8 cellular contexts compared by ENCODE assay signal in genomic region chr17:74089869-74090464, GRCh38.
DNase-seq lines count a peak whose midpoint lies in the region; ATAC-seq and TF ChIP-seq lines count a peak whose summit lies in the region.

No MANE protein-coding gene starts in this region.

- DNase-seq in A172 (ENCODE audit: low spot score): peak; percentile 46
- DNase-seq in GM06990 (ENCODE audit: extremely low read depth, insufficient read length): peak; percentile 14
- peak; percentile 35 to 40 for DNase-seq in NCI-H1930 (lab: John Stamatoyannopoulos, UW)
- DNase-seq in activated CD4-positive, CD25-positive, alpha-beta regulatory T cell treated with anti-CD3 and anti-CD28 coated beads, Interleukin-2, amount 50 U/mL, for 72 hours: peak; percentile 51
- DNase-seq in foreskin fibroblast: peak in 1 of 2 donors; percentile 3
- DNase-seq in smooth muscle cell of the brain vasculature (ENCODE audit: low read depth, low spot score): peak; percentile 9
- no peak for DNase-seq in retina

- TF ChIP-seq CTCF in GM06990 (IDR thresholded peaks at IDR 0.05; ENCODE audit: insufficient read depth, low read length, poor library complexity, severe bottlenecking) (peak; percentile 96), foreskin fibroblast (IDR thresholded peaks at IDR 0.05; ENCODE audit: low read depth, low read length) (peak; percentile 40)

- no peak for ATAC-seq in HG02884 (IDR thresholded peaks at IDR 0.05; ENCODE audit: unreplicated experiment)

- H3K36me3 ChIP-seq in GM06990 (ENCODE audit: control insufficient read depth, insufficient read depth, low read length): no peaks in the 10 kb centered on the region

- H3K4me3 ChIP-seq in GM06990 (replicated peaks; ENCODE audit: low read depth, low read length) (no peak overlapping the region), foreskin fibroblast (ENCODE audit: low read depth in 1 of 2, low read length in 2 of 2) (no peak overlapping the region)

- no peaks in the 10 kb centered on the region for H3K27me3 ChIP-seq in GM06990 (replicated peaks; ENCODE audit: control insufficient read depth, insufficient read depth, low read length)
